In the genomic region with DNA sequence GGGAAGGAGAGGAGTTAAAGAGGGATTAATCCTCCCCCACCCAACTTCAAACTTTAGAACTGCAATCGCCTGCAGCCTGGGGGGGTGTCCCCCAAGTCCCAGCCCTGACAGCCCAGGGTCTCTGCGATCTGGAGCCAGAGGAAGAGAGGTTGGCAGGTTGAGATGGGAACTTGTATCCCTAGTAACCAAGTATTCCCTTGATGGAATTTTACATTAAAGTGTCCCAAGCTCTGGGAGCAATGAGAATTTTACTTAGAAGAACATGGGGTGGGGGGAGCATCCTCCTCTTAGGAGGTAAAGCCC, we compare ENCODE assay signal across 24 cellular contexts. TPM values are rescaled to one million over a fixed set of nuclear protein-coding genes. Genes with fewer than 3 reads are reported as not detected.
A peak's percentile ranks its signal among the peaks of the same experiment; 100 is the strongest.
DNase-seq lines count a peak whose midpoint lies in the region; ATAC-seq and TF ChIP-seq lines count a peak whose summit lies in the region.
"Had no signal": no experiment of that assay in that cellular context is flagged by ENCODE, and none has a peak within 500 bp of the region (broad histone marks: within the 10 kb centered on the region; RNA-seq: fewer than 3 reads in every experiment).

No MANE protein-coding gene starts in this region.

- peak overlapping the region; percentile 19 for H3K27ac ChIP-seq in brain microvascular endothelial cell
- H3K27ac ChIP-seq in sigmoid colon, result peak overlapping the region in 3 of 4 donors; percentile 24 to 69 (median 25)
- no peak overlapping the region for H3K27ac ChIP-seq in psoas muscle
- H3K27ac ChIP-seq: ascending aorta; BLaER1 treated with 17β-estradiol and CSF1 and Interleukin-3, amounts not matched to agents 10 nM and 100 nM; SK-N-MC had no signal

- H3K36me3 ChIP-seq in brain microvascular endothelial cell (replicated peaks) (peaks cover 17% of the 10 kb centered on the region), sigmoid colon (no peaks in the 10 kb centered on the region), psoas muscle (ENCODE audit: insufficient read depth in 1 of 2, low read depth in 1 of 2) (no peaks in the 10 kb centered on the region)
- H3K36me3 ChIP-seq: ascending aorta; BLaER1 treated with 17β-estradiol and CSF1 and Interleukin-3, amounts not matched to agents 10 nM and 100 nM had no signal

- in situ Hi-C loops in GM13977 (cut with MboI; ENCODE audit: low pct_unique_long_range_greater_than_20kb, low sequenced_read_pairs, unreplicated experiment) (loop anchor here (25.0 kb wide), 1 partner anchor 1262 kb away; no protein-coding TSS in a partner anchor), brain microvascular endothelial cell (cut with HindIII; ENCODE audit: low pct_ligation_motif_present, low sequenced_read_pairs) (no loop called here)

- no peak for TF ChIP-seq EP300 in sigmoid colon (IDR thresholded peaks at IDR 0.05)

- H3K9me3 ChIP-seq in sigmoid colon (no peaks in the 10 kb centered on the region), psoas muscle (no peaks in the 10 kb centered on the region)
- H3K9me3 ChIP-seq: ascending aorta had no signal

- TF ChIP-seq CTCF in GM13977 (IDR thresholded peaks at IDR 0.05; ENCODE audit: extremely low read depth, insufficient read depth, missing control alignments) (no peak), brain microvascular endothelial cell (IDR thresholded peaks at IDR 0.05; ENCODE audit: low read depth, low read length, missing control alignments) (no peak), sigmoid colon (IDR thresholded peaks at IDR 0.05) (no peak), psoas muscle (IDR thresholded peaks at IDR 0.05) (no peak)

- H3K27me3 ChIP-seq in brain microvascular endothelial cell (replicated peaks) (no peaks in the 10 kb centered on the region), sigmoid colon (peaks cover 10 to 98% (median 54%) of the 10 kb centered on the region in 3 donors), psoas muscle (ENCODE audit: insufficient read depth in 3 of 3, low read length in 2 of 3) (peaks cover 0 to 80% (median 15%) of the 10 kb centered on the region in 3 donors)

- H3K4me3 ChIP-seq in brain microvascular endothelial cell (ENCODE audit: low read depth, low read length), result no peak overlapping the region
- no peak overlapping the region for H3K4me3 ChIP-seq in sigmoid colon
- no peak overlapping the region for H3K4me3 ChIP-seq in psoas muscle
- H3K4me3 ChIP-seq: ascending aorta; BLaER1 treated with 17β-estradiol and CSF1 and Interleukin-3, amounts not matched to agents 10 nM and 100 nM; K562; SK-N-MC; smooth muscle cell had no signal

- peak; percentile 7 for DNase-seq in GM13977 (ENCODE audit: low spot score)
- DNase-seq in brain microvascular endothelial cell, result no peak
- peak; percentile 21 for DNase-seq in iris pigment epithelial cell (ENCODE audit: low read depth)
- no peak for DNase-seq in sigmoid colon
- DNase-seq in DMS 273 treated with DMSO at 0.1 percent for 48 hours (lab: John Stamatoyannopoulos, UW), result no peak
- no peak for DNase-seq in psoas muscle
- DNase-seq: activated CD4-positive, alpha-beta T cell treated with anti-CD3 and anti-CD28 coated beads for 36 hours; activated naive CD4-positive, alpha-beta T cell treated with anti-CD3 and anti-CD28 coated beads, Interleukin-2, amount 50 U/mL, for 16 hours; head of caudate nucleus; left cardiac atrium; NCI-H1694; NCI-H2171 treated with DMSO at 0.1 percent for 48 hours; NCI-H526; RPMI8226; stimulated activated naive B cell treated with anti-CD40 and anti-IgM and Interleukin-4, amounts not matched to agents 10 μg/mL and 1 μg/mL and 100 μg/mL, for 72 hours; T-helper 17 cell had no signal

- 4 to 11% methylated on average over 2 of the region's 2 CpGs for WGBS in sigmoid colon, 2 donors
- 58 to 65% (median 60%) methylated on average over 2 of the region's 2 CpGs for WGBS in psoas muscle, 3 donors

- H3K4me1 ChIP-seq in sigmoid colon (peaks cover 0 to 31% (median 17%) of the 10 kb centered on the region in 4 donors), psoas muscle (peaks cover 7% of the 10 kb centered on the region)

- no peak for ATAC-seq in HG03108 (IDR thresholded peaks at IDR 0.05; ENCODE audit: unreplicated experiment)
- ATAC-seq in HG02588 (IDR thresholded peaks at IDR 0.05; ENCODE audit: unreplicated experiment), result no peak
- no peak for ATAC-seq in psoas muscle
- ATAC-seq: activated CD4-positive, alpha-beta T cell treated with anti-CD3 and anti-CD28 coated beads for 36 hours; K562; left cardiac atrium; stimulated activated naive B cell treated with anti-CD40 and anti-IgM and Interleukin-4, amounts not matched to agents 10 μg/mL and 1 μg/mL and 100 μg/mL, for 72 hours; T-helper 17 cell had no signal

- TF ChIP-seq POLR2A in sigmoid colon (IDR thresholded peaks at IDR 0.05), result no peak

- intact Hi-C loops in sigmoid colon (cut with DNase I), result no loop called here
- intact Hi-C loops in psoas muscle (cut with DNase I), result loop anchor here in 1 of 2 donors (10.0 kb wide), 1 partner anchor 320 kb away; no protein-coding TSS in a partner anchor

RNA-seq across cellular contexts. Expression of gene NR2F1-AS1, which starts 6.1 kb away (rescaled TPM):
- total RNA-seq in sigmoid colon (10 to 100 TPM in 1 of 4 donors, 1 to 10 TPM in 3; 6.7 to 15.2 (median 9.1) TPM), psoas muscle (1 to 10 TPM in 1 of 4 donors, under 1 TPM in 3; 0.13 to 1.3 (median 0.55) TPM)
- polyA plus RNA-seq in sigmoid colon (1 to 10 TPM; 1.4 to 9.0 (median 3.2) TPM), psoas muscle (1 to 10 TPM in 1 of 3 donors, under 1 TPM in 2; 0.14 to 1.5 (median 0.42) TPM)
- total RNA-seq: activated CD4-positive, alpha-beta T cell treated with anti-CD3 and anti-CD28 coated beads for 36 hours; activated T-helper 1 cell treated with anti-CD3 and anti-CD28 coated beads, Interleukin-12 subunit alpha, Interleukin-12 subunit beta, Interleukin-2, Interleukin-4 antibody, amounts not matched to agents 30 ng/mL and 10 ng/mL and 1 ng/mL, durations not matched to agents 14 hours and 24 hours and 36 hours; K562; T-helper 17 cell had no signal
- polyA plus RNA-seq: K562 had no signal

RNA-seq across cellular contexts. Expression of gene NR2F1, which starts 8.1 kb away (rescaled TPM):
- total RNA-seq in sigmoid colon (10 to 100 TPM; 16.3 to 24.1 (median 17.5) TPM), psoas muscle (1 to 10 TPM in 3 of 4 donors, under 1 TPM in 1; 0.39 to 1.4 (median 1.2) TPM)
- polyA plus RNA-seq in sigmoid colon (1 to 10 TPM; 1.4 to 8.4 (median 7.6) TPM), psoas muscle (1 to 10 TPM in 1 of 3 donors, under 1 TPM in 2; 0.57 to 1.4 (median 0.86) TPM)
- total RNA-seq: activated CD4-positive, alpha-beta T cell treated with anti-CD3 and anti-CD28 coated beads for 36 hours; activated T-helper 1 cell treated with anti-CD3 and anti-CD28 coated beads, Interleukin-12 subunit alpha, Interleukin-12 subunit beta, Interleukin-2, Interleukin-4 antibody, amounts not matched to agents 30 ng/mL and 10 ng/mL and 1 ng/mL, durations not matched to agents 14 hours and 24 hours and 36 hours; T-helper 17 cell had no signal
- polyA plus RNA-seq: K562 had no signal

Comparison
In these comparisons a context has a peak if more than half of its experiments do, and no peak if none do; other contexts are left out.
1. DNase-seq: peak in GM13977 (single experiment) and iris pigment epithelial cell (single experiment); none in brain microvascular endothelial cell (single experiment), sigmoid colon (single experiment), DMS 273 treated with DMSO at 0.1 percent for 48 hours (single experiment) and psoas muscle (0 of 2).
2. RNA of gene NR2F1, which starts 8.1 kb away (total RNA-seq): 16.3 to 24.1 TPM in sigmoid colon; 0.39 to 1.4 TPM in psoas muscle; every median in the first group is over 4 times any median in the second.